In genomic region chr6:137234505-137234863, GRCh38 we compare ENCODE assay signal across 9 cellular contexts. TPM values are rescaled to one million over a fixed set of nuclear protein-coding genes. Genes with fewer than 3 reads are reported as not detected.
DNase-seq lines count a peak whose midpoint lies in the region; ATAC-seq and TF ChIP-seq lines count a peak whose summit lies in the region.
"Had no signal": no experiment of that assay in that cellular context is flagged by ENCODE, and none has a peak within 500 bp of the region (broad histone marks: within the 10 kb centered on the region; RNA-seq: fewer than 3 reads in every experiment).

No MANE protein-coding gene starts in this region.

- H3K36me3 Mint-ChIP-seq in CD8-positive, alpha-beta memory T cell, result peaks cover 0 to 12% (median 6%) of the 10 kb centered on the region in 3 donors
- H3K36me3 Mint-ChIP-seq: brain had no signal

- H3K27ac ChIP-seq in CD8-positive, alpha-beta memory T cell (ENCODE audit: low read depth, low read length), result no peak overlapping the region
- H3K27ac ChIP-seq in GM23248 (peak overlapping the region; percentile 56), OCI-LY3 (ENCODE audit: low read length) (no peak overlapping the region), esophagus squamous epithelium (peak overlapping the region; percentile 65 to 82 (median 70)), coronary artery (peak overlapping the region in 1 of 2 donors; percentile 82)

- peaks cover 5 to 9% (median 6%) of the 10 kb centered on the region in 5 donors for H3K9me3 Mint-ChIP-seq in CD8-positive, alpha-beta memory T cell

- no peaks in the 10 kb centered on the region for H3K79me2 ChIP-seq in GM23248 (ENCODE audit: insufficient read depth)
- no peaks in the 10 kb centered on the region for H3K79me2 ChIP-seq in OCI-LY3 (ENCODE audit: low read length)

- peak overlapping the region; percentile 42 to 89 (median 73) for H3K4me3 Mint-ChIP-seq in CD8-positive, alpha-beta memory T cell

- H3K9me3 ChIP-seq in CD8-positive, alpha-beta memory T cell (ENCODE audit: low read length), result no peaks in the 10 kb centered on the region
- H3K9me3 ChIP-seq in GM23248 (ENCODE audit: low read depth), result no peaks in the 10 kb centered on the region
- no peaks in the 10 kb centered on the region for H3K9me3 ChIP-seq in OCI-LY3 (ENCODE audit: insufficient read depth, low read length)
- no peaks in the 10 kb centered on the region for H3K9me3 ChIP-seq in esophagus squamous epithelium

- H3K4me3 ChIP-seq in CD8-positive, alpha-beta memory T cell (ENCODE audit: low read length), result no peak overlapping the region
- H3K4me3 ChIP-seq in GM23248 (peak overlapping the region; percentile 24; the same call in 1 of the 2 replicates), OCI-LY3 (ENCODE audit: low read length) (peak overlapping the region; percentile 39), esophagus squamous epithelium (no peak overlapping the region), coronary artery (no peak overlapping the region)

- TF ChIP-seq CTCF in OCI-LY3 (IDR thresholded peaks at IDR 0.05; ENCODE audit: low read depth, low read length) (no peak), esophagus squamous epithelium (IDR thresholded peaks at IDR 0.05) (no peak), coronary artery (IDR thresholded peaks at IDR 0.05) (no peak)

- no peaks in the 10 kb centered on the region for H3K27me3 ChIP-seq in CD8-positive, alpha-beta memory T cell (ENCODE audit: insufficient read depth, low read length, poor library complexity, severe bottlenecking)
- H3K27me3 ChIP-seq in GM23248 (replicated peaks; ENCODE audit: insufficient read depth) (no peaks in the 10 kb centered on the region), OCI-LY3 (ENCODE audit: low read depth, low read length) (no peaks in the 10 kb centered on the region), esophagus squamous epithelium (no peaks in the 10 kb centered on the region)

- peaks cover 12% of the 10 kb centered on the region; the same call in 1 of the 2 replicates for H3F3A ChIP-seq in GM23248 (ENCODE audit: insufficient read depth)

- H3K9ac ChIP-seq in GM23248, result 0 out of 2 replicates have a peak overlapping the region, but pooled peaks have one; percentile 0
- no peak overlapping the region for H3K9ac ChIP-seq in OCI-LY3 (ENCODE audit: low read length)

- H3K27ac Mint-ChIP-seq in CD8-positive, alpha-beta memory T cell, result peak overlapping the region; percentile 73 to 98 (median 88)

- no peaks in the 10 kb centered on the region for H3K27me3 Mint-ChIP-seq in CD8-positive, alpha-beta memory T cell

- TF ChIP-seq POLR2A in esophagus squamous epithelium (IDR thresholded peaks at IDR 0.05), result no peak
- TF ChIP-seq POLR2A in GM18505 (IDR thresholded peaks at IDR 0.05; ENCODE audit: borderline replicate concordance, extremely low read depth, insufficient read depth, insufficient read length), result no peak

- in situ Hi-C loops in GM23248 (cut with MboI), result no loop called here

- H4K20me1 ChIP-seq in GM23248 (ENCODE audit: insufficient read depth), result no peaks in the 10 kb centered on the region
- H4K20me1 ChIP-seq in OCI-LY3 (ENCODE audit: insufficient read depth, low read length), result no peaks in the 10 kb centered on the region

- no peak for ATAC-seq in GM18505 (IDR thresholded peaks at IDR 0.05; ENCODE audit: unreplicated experiment)

- WGBS in GM23248 (ENCODE audit: low coverage in 1 of 2, low lambda C conversion rate in 2 of 2, missing lambda C conversion rate in 2 of 2), 2 experiments, result 97 to 98% methylated on average over 4 of the region's 4 CpGs
- WGBS in esophagus squamous epithelium, 2 donors, result 24 to 28% methylated on average over 4 of the region's 4 CpGs

- DNase-seq in CD8-positive, alpha-beta memory T cell, result peak in 2 of 5 donors; percentile 17 to 46
- no peak for DNase-seq in GM23248
- no peak for DNase-seq in esophagus squamous epithelium (lab: John Stamatoyannopoulos, UW)
- no peak for DNase-seq in NCI-H1105 (lab: John Stamatoyannopoulos, UW)
- no peak for DNase-seq in coronary artery (ENCODE audit: low spot score)
- DNase-seq in activated CD4-positive, alpha-beta T cell treated with anti-CD3 and anti-CD28 coated beads, Interleukin-2, amount 50 U/mL, for 4 hours, result no peak

- intact Hi-C loops in esophagus squamous epithelium (cut with DNase I), result no loop called here

- peaks cover 68 to 79% (median 70%) of the 10 kb centered on the region in 3 donors for H3K4me1 Mint-ChIP-seq in CD8-positive, alpha-beta memory T cell
- H3K4me1 Mint-ChIP-seq: brain had no signal

- H2AFZ ChIP-seq in GM23248 (peak overlapping the region; percentile 21), OCI-LY3 (ENCODE audit: low read depth, low read length) (no peak overlapping the region)

- no peaks in the 10 kb centered on the region for H3K9me2 ChIP-seq in GM23248 (ENCODE audit: insufficient read depth)

- POLR2A ChIA-PET in CD8-positive, alpha-beta memory T cell (lab: Charles Lee), result no interaction called here

- peaks cover 54% of the 10 kb centered on the region for H3K4me1 ChIP-seq in CD8-positive, alpha-beta memory T cell (ENCODE audit: insufficient read depth, low read length)
- H3K4me1 ChIP-seq in GM23248 (ENCODE audit: insufficient read depth) (peaks cover 27% of the 10 kb centered on the region), OCI-LY3 (ENCODE audit: low read length) (peaks cover 43% of the 10 kb centered on the region), esophagus squamous epithelium (peaks cover 4 to 62% (median 43%) of the 10 kb centered on the region in 3 donors)

- CTCF ChIA-PET in CD8-positive, alpha-beta memory T cell (lab: Charles Lee), result interaction anchor here (1.0 kb wide), 1 partner anchor 37 kb away, joined by 3 read pairs; no protein-coding TSS in a partner anchor

- H3K36me3 ChIP-seq in CD8-positive, alpha-beta memory T cell (ENCODE audit: insufficient read depth, low read length), result no peaks in the 10 kb centered on the region
- H3K36me3 ChIP-seq in GM23248 (ENCODE audit: low read depth) (no peaks in the 10 kb centered on the region), OCI-LY3 (replicated peaks; ENCODE audit: low read depth, low read length) (no peaks in the 10 kb centered on the region), esophagus squamous epithelium (no peaks in the 10 kb centered on the region)

- H3K4me2 ChIP-seq in GM23248 (ENCODE audit: unreplicated experiment), result peak overlapping the region; percentile 33
- peak overlapping the region; percentile 39 for H3K4me2 ChIP-seq in OCI-LY3 (ENCODE audit: low read length)

RNA-seq across cellular contexts. Expression of gene IFNGR1, which starts 15.3 kb away (rescaled TPM):
- total RNA-seq in CD8-positive, alpha-beta memory T cell, result 10 to 100 TPM; 18.9 to 19.9 TPM
- 80.0 TPM for polyA plus RNA-seq in CD8-positive, alpha-beta memory T cell
- total RNA-seq in GM23248 (2014; rRNA removed; shearing (Covaris generic)), result 57.0 and 58.8 TPM in 2 replicates
- 61.6 and 65.3 TPM in 2 replicates for polyA plus RNA-seq in GM23248 (2016; fragmentation: Nextera tagmentation; extraction: Ambion mirVana)
- 10 to 100 TPM; 33.8 to 96.8 (median 84.8) TPM for total RNA-seq in esophagus squamous epithelium

Comparison
In these comparisons a context has a peak if more than half of its experiments do, and no peak if none do; other contexts are left out.
1. H3K27ac ChIP-seq: peak in GM23248 (single experiment) and esophagus squamous epithelium (4 of 4); none in CD8-positive, alpha-beta memory T cell (single experiment) and OCI-LY3 (single experiment).
2. H3K4me3 ChIP-seq: peak in GM23248 (single experiment) and OCI-LY3 (single experiment); none in CD8-positive, alpha-beta memory T cell (single experiment), esophagus squamous epithelium (0 of 4) and coronary artery (single experiment).